Comparison of ENCODE assay signal across 1 cellular context in genomic region chr7:27145884-27146401, GRCh38.
TF ChIP-seq lines count a peak whose summit lies in the region.

No MANE protein-coding gene starts in this region.

TF ChIP-seq in SK-N-SH, 30 proteins besides CTCF, POLR2A, EP300 and RAD21 (continued from another document):
- TF ChIP-seq REST (IDR thresholded peaks at IDR 0.05; ENCODE audit: low read depth, low read length) (no peak), FOXM1 (IDR thresholded peaks at IDR 0.05; ENCODE audit: low read depth) (no peak), SMC3 (IDR thresholded peaks at IDR 0.05; ENCODE audit: low read depth, low read length) (no peak)
TF ChIP-seq in SK-N-SH: peak in this region for 0.
